ENCODE assay signal across 7 cellular contexts in the genomic region with DNA sequence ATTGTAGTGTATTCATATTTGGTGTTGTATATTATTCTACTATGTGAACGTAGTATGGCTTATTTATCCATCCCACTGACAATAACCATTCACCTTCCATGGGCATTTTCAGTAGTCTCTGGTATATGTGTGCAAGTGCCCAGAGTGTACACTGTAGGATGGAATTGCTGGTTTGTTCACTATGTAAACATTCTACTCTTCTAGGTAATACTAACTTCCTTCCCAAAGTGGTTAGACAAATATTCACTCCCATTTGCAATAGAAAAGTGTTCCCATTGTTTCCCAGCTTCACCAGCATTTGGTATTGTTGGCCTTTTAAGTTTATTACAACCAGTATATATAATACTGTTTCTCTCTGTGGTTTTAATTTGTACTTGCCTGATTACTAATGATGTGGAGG.
"Had no signal": no experiment of that assay in that cellular context is flagged by ENCODE, and none has a peak within 500 bp of the region (broad histone marks: within the 10 kb centered on the region; RNA-seq: fewer than 3 reads in every experiment).

No MANE protein-coding gene starts in this region.

- ATAC-seq: HepG2, K562 had no signal

- H3K4me3 ChIP-seq: K562 had no signal

- DNase-seq: IMR-90, KBM-7, KG1 had no signal

- H3K4me1 Mint-ChIP-seq: IgD-negative memory B cell had no signal

- H3K27ac Mint-ChIP-seq: IgD-negative memory B cell had no signal

- H3K36me3 Mint-ChIP-seq: IgD-negative memory B cell had no signal

- H3K4me3 Mint-ChIP-seq: IgD-negative memory B cell had no signal

- H3K27ac ChIP-seq: HL-60 had no signal
